In genomic region chr1:82934069-82934468, GRCh38 we compare ENCODE assay signal across 1 cellular context.
TF ChIP-seq lines count a peak whose summit lies in the region.

No MANE protein-coding gene starts in this region.

TF ChIP-seq in GM23338, 12 proteins besides CTCF, POLR2A, EP300 and RAD21 (continued from another document):
- TF ChIP-seq ZNF462 (CRISPR knock-in tag; IDR thresholded peaks at IDR 0.05): no peak
- TF ChIP-seq EZH2 (IDR thresholded peaks at IDR 0.05; ENCODE audit: low read depth, unreplicated experiment): no peak
- TF ChIP-seq JUNB (IDR thresholded peaks at IDR 0.05; ENCODE audit: unreplicated experiment): no peak
- no peak for TF ChIP-seq ETS1 (IDR thresholded peaks at IDR 0.05)
- no peak for TF ChIP-seq POLR2AphosphoS5 (IDR thresholded peaks at IDR 0.05; ENCODE audit: low read depth)
- TF ChIP-seq EZH2phosphoT487 (IDR thresholded peaks at IDR 0.05; ENCODE audit: unreplicated experiment): no peak
- no peak for TF ChIP-seq ZNF331 (CRISPR knock-in tag; IDR thresholded peaks at IDR 0.05; ENCODE audit: low read depth)
- TF ChIP-seq ZNF114 (CRISPR knock-in tag; IDR thresholded peaks at IDR 0.05): no peak
- TF ChIP-seq CREB1 (CRISPR knock-in tag; IDR thresholded peaks at IDR 0.05; ENCODE audit: low read depth): no peak
- TF ChIP-seq STAT1 (IDR thresholded peaks at IDR 0.05; ENCODE audit: unreplicated experiment): no peak
